In the genomic region with DNA sequence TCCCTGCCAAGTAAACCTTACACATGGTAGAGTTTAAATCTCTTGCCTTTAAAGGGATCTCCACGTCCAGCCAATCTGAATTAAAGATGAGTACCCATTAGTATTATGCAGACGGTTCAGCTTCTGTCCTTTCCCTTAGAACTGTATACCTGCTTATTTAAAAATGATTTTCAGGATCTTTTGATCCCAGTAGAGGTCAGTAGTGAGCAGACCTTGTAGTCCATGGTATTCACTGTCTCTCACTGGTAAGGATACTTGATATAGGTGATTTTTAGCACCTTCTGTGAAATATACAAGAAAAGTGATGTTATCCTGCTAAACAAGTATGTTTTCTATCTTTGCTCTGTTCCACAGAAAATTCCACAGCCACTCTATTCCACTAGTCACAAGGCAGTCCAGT, we compare ENCODE assay signal across 1 cellular context.
TF ChIP-seq lines count a peak whose summit lies in the region.

No MANE protein-coding gene starts in this region.

TF ChIP-seq in liver, 16 proteins besides CTCF, POLR2A, EP300 and RAD21 (continued from another document):
- TF ChIP-seq MAX (IDR thresholded peaks at IDR 0.05) (no peak), HNF4A (conservative IDR thresholded peaks at IDR 0.05) (no peak)
TF ChIP-seq in liver: peak in this region for 0.
